In genomic region chr1:42198251-42198650, GRCh38 we compare ENCODE assay signal across 41 cellular contexts. TPM values are rescaled to one million over a fixed set of nuclear protein-coding genes. Genes with fewer than 3 reads are reported as not detected.
"Had no signal": no experiment of that assay in that cellular context is flagged by ENCODE, and none has a peak within 500 bp of the region (broad histone marks: within the 10 kb centered on the region; RNA-seq: fewer than 3 reads in every experiment).

No MANE protein-coding gene starts in this region.

- DNase-seq: activated CD4-positive, alpha-beta memory T cell treated with anti-CD3 and anti-CD28 coated beads for 36 hours; activated CD4-positive, alpha-beta T cell treated with anti-CD3 and anti-CD28 coated beads for 36 hours; activated CD4-positive, alpha-beta T cell treated with anti-CD3 and anti-CD28 coated beads, Interleukin-2, amount 10 ng/mL, durations not matched to agents 24 days and 14 days; activated CD4-positive, CD25-positive, alpha-beta regulatory T cell; activated CD4-positive, CD25-positive, alpha-beta regulatory T cell treated with anti-CD3 and anti-CD28 coated beads, Interleukin-2, amount 50 U/mL, for 72 hours; activated CD8-positive, alpha-beta memory T cell treated with anti-CD3 and anti-CD28 coated beads, Interleukin-2, amount 10 ng/mL, durations not matched to agents 7 days and 5 days; activated CD8-positive, alpha-beta memory T cell treated with anti-CD3 and anti-CD28 coated beads, Interleukin-2, amount 50 U/mL, for 4 hours; activated CD8-positive, alpha-beta T cell treated with anti-CD3 and anti-CD28 coated beads, Interleukin-2, amount 10 ng/mL, durations not matched to agents 7 days and 5 days; activated effector memory CD4-positive, alpha-beta T cell treated with Interleukin-2 at 50 U/mL for 16 hours; activated gamma-delta T cell treated with Interleukin-2 at 50 U/mL for 16 hours; activated naive CD4-positive, alpha-beta T cell treated with anti-CD3 and anti-CD28 coated beads, Interleukin-2, amount 50 U/mL, for 16 hours; activated naive CD4-positive, alpha-beta T cell treated with Interleukin-2 at 50 U/mL for 16 hours; activated T-cell treated with anti-CD3 and anti-CD28 coated beads, Interleukin-2, amount 50 U/mL, for 1 hour; amniotic stem cell; anterior cingulate cortex; brain microvascular endothelial cell; dorsolateral prefrontal cortex; effector memory CD4-positive, alpha-beta T cell; endodermal cell; erythroblast; foreskin melanocyte; SW 1271; T-cell; T-helper 9 cell had no signal

- H3K9me3 Mint-ChIP-seq: endodermal cell had no signal

- H3K27me3 Mint-ChIP-seq: activated CD4-positive, alpha-beta memory T cell treated with anti-CD3 and anti-CD28 coated beads for 36 hours; activated CD4-positive, alpha-beta T cell treated with anti-CD3 and anti-CD28 coated beads for 36 hours; activated CD4-positive, alpha-beta T cell treated with anti-CD3 and anti-CD28 coated beads, Interleukin-2, amount 10 ng/mL, durations not matched to agents 24 days and 14 days; activated CD8-positive, alpha-beta memory T cell treated with anti-CD3 and anti-CD28 coated beads, Interleukin-2, amount 10 ng/mL, durations not matched to agents 7 days and 5 days; activated naive CD8-positive, alpha-beta T cell; activated T-helper 17 cell treated with anti-CD3 and anti-CD28 coated beads, Interleukin-2, amount 50 U/mL, for 72 hours; central memory CD8-positive, alpha-beta T cell; dendritic cell treated with granulocyte-macrophage colony-stimulating factor and Interleukin-4, amounts not matched to agents 40 ng/mL and 50 ng/mL, for 4 days; T-cell had no signal

- H3K36me3 ChIP-seq: brain microvascular endothelial cell had no signal

- H3K4me3 Mint-ChIP-seq: activated CD4-positive, alpha-beta memory T cell treated with anti-CD3 and anti-CD28 coated beads for 36 hours; activated CD4-positive, alpha-beta T cell treated with anti-CD3 and anti-CD28 coated beads for 36 hours; activated CD4-positive, alpha-beta T cell treated with anti-CD3 and anti-CD28 coated beads, Interleukin-2, amount 10 ng/mL, durations not matched to agents 24 days and 14 days; activated CD8-positive, alpha-beta memory T cell treated with anti-CD3 and anti-CD28 coated beads, Interleukin-2, amount 10 ng/mL, durations not matched to agents 7 days and 5 days; activated CD8-positive, alpha-beta T cell treated with anti-CD3 and anti-CD28 coated beads, Interleukin-2, amount 10 ng/mL, durations not matched to agents 7 days and 5 days; activated naive CD8-positive, alpha-beta T cell; activated T-helper 17 cell treated with anti-CD3 and anti-CD28 coated beads, Interleukin-2, amount 50 U/mL, for 72 hours; central memory CD8-positive, alpha-beta T cell; dendritic cell treated with granulocyte-macrophage colony-stimulating factor and Interleukin-4, amounts not matched to agents 40 ng/mL and 50 ng/mL, for 4 days; endodermal cell; T-cell; T-helper 1 cell treated with Interleukin-12 subunit alpha and Interleukin-12 subunit beta and Interleukin-4 antibody, amounts not matched to agents 30 μg/mL and 1 μg/mL, for 36 hours had no signal

- H3K4me1 ChIP-seq: esophagus muscularis mucosa, gastroesophageal sphincter had no signal

- H3K4me1 Mint-ChIP-seq: activated CD4-positive, alpha-beta T cell treated with anti-CD3 and anti-CD28 coated beads for 36 hours; activated CD4-positive, alpha-beta T cell treated with anti-CD3 and anti-CD28 coated beads, Interleukin-2, amount 10 ng/mL, durations not matched to agents 24 days and 14 days; activated CD8-positive, alpha-beta memory T cell treated with anti-CD3 and anti-CD28 coated beads, Interleukin-2, amount 10 ng/mL, durations not matched to agents 7 days and 5 days; activated T-helper 17 cell treated with anti-CD3 and anti-CD28 coated beads, Interleukin-2, amount 50 U/mL, for 72 hours; central memory CD8-positive, alpha-beta T cell; endodermal cell had no signal

- H3K27ac Mint-ChIP-seq: activated CD4-positive, alpha-beta memory T cell treated with anti-CD3 and anti-CD28 coated beads for 36 hours; activated CD4-positive, alpha-beta T cell treated with anti-CD3 and anti-CD28 coated beads for 36 hours; activated CD4-positive, alpha-beta T cell treated with anti-CD3 and anti-CD28 coated beads, Interleukin-2, amount 10 ng/mL, durations not matched to agents 24 days and 14 days; activated CD8-positive, alpha-beta memory T cell treated with anti-CD3 and anti-CD28 coated beads, Interleukin-2, amount 10 ng/mL, durations not matched to agents 7 days and 5 days; activated CD8-positive, alpha-beta T cell treated with anti-CD3 and anti-CD28 coated beads, Interleukin-2, amount 10 ng/mL, durations not matched to agents 7 days and 5 days; activated naive CD8-positive, alpha-beta T cell; activated T-helper 17 cell treated with anti-CD3 and anti-CD28 coated beads, Interleukin-2, amount 50 U/mL, for 72 hours; dendritic cell treated with granulocyte-macrophage colony-stimulating factor and Interleukin-4, amounts not matched to agents 40 ng/mL and 50 ng/mL, for 4 days; endodermal cell; T-helper 1 cell treated with Interleukin-12 subunit alpha and Interleukin-12 subunit beta and Interleukin-4 antibody, amounts not matched to agents 30 μg/mL and 1 μg/mL, for 36 hours had no signal

- H3K27me3 ChIP-seq: brain microvascular endothelial cell, dorsolateral prefrontal cortex, esophagus muscularis mucosa, gastroesophageal sphincter had no signal

- H3K4me3 ChIP-seq: coronary artery, dorsolateral prefrontal cortex, esophagus muscularis mucosa, gastroesophageal sphincter had no signal

- ATAC-seq: activated CD4-positive, alpha-beta T cell treated with anti-CD3 and anti-CD28 coated beads for 36 hours; activated CD8-positive, alpha-beta memory T cell treated with anti-CD3 and anti-CD28 coated beads, Interleukin-2, amount 10 ng/mL, durations not matched to agents 7 days and 5 days; activated CD8-positive, alpha-beta T cell treated with anti-CD3 and anti-CD28 coated beads, Interleukin-2, amount 10 ng/mL, durations not matched to agents 7 days and 5 days; activated T-helper 17 cell treated with anti-CD3 and anti-CD28 coated beads, Interleukin-2, amount 50 U/mL, for 72 hours; gastroesophageal sphincter; T-cell had no signal

- H3K27ac ChIP-seq: brain microvascular endothelial cell, coronary artery, dorsolateral prefrontal cortex, esophagus muscularis mucosa, gastroesophageal sphincter had no signal

- H3K9me3 ChIP-seq: esophagus muscularis mucosa, gastroesophageal sphincter had no signal

RNA-seq across cellular contexts. Expression of gene GUCA2A, which starts 33.7 kb away (rescaled TPM):
- total RNA-seq: activated CD4-positive, alpha-beta memory T cell treated with anti-CD3 and anti-CD28 coated beads for 36 hours; activated CD4-positive, alpha-beta T cell treated with anti-CD3 and anti-CD28 coated beads for 36 hours; activated CD4-positive, alpha-beta T cell treated with anti-CD3 and anti-CD28 coated beads, Interleukin-2, amount 10 ng/mL, durations not matched to agents 24 days and 14 days; activated CD8-positive, alpha-beta memory T cell treated with anti-CD3 and anti-CD28 coated beads for 36 hours; activated CD8-positive, alpha-beta memory T cell treated with anti-CD3 and anti-CD28 coated beads, Interleukin-2, amount 10 ng/mL, durations not matched to agents 7 days and 5 days; activated CD8-positive, alpha-beta T cell treated with anti-CD3 and anti-CD28 coated beads, Interleukin-2, amount 10 ng/mL, durations not matched to agents 7 days and 5 days; activated T-helper 17 cell treated with anti-CD3 and anti-CD28 coated beads, Interleukin-2, amount 50 U/mL, for 72 hours; astrocyte; bronchial epithelial cell; cardiac septum; cerebellum; dorsolateral prefrontal cortex; esophagus muscularis mucosa; fibroblast of lung; fibroblast of villous mesenchyme; gastroesophageal sphincter; glomerular endothelial cell; T-cell; T-helper 2 cell treated with Interferon-gamma antibody and Interleukin-4, amounts not matched to agents 100 ng/mL and 5 ng/mL, for 36 hours had no signal

RNA-seq across cellular contexts. Expression of gene GUCA2B, which starts 45.0 kb away (rescaled TPM):
- total RNA-seq: activated CD4-positive, alpha-beta memory T cell treated with anti-CD3 and anti-CD28 coated beads for 36 hours; activated CD4-positive, alpha-beta T cell treated with anti-CD3 and anti-CD28 coated beads for 36 hours; activated CD4-positive, alpha-beta T cell treated with anti-CD3 and anti-CD28 coated beads, Interleukin-2, amount 10 ng/mL, durations not matched to agents 24 days and 14 days; activated CD8-positive, alpha-beta memory T cell treated with anti-CD3 and anti-CD28 coated beads for 36 hours; activated CD8-positive, alpha-beta memory T cell treated with anti-CD3 and anti-CD28 coated beads, Interleukin-2, amount 10 ng/mL, durations not matched to agents 7 days and 5 days; activated CD8-positive, alpha-beta T cell treated with anti-CD3 and anti-CD28 coated beads, Interleukin-2, amount 10 ng/mL, durations not matched to agents 7 days and 5 days; activated T-helper 17 cell treated with anti-CD3 and anti-CD28 coated beads, Interleukin-2, amount 50 U/mL, for 72 hours; astrocyte; bronchial epithelial cell; cardiac septum; cerebellum; dorsolateral prefrontal cortex; endodermal cell; esophagus muscularis mucosa; fibroblast of lung; fibroblast of villous mesenchyme; gastroesophageal sphincter; glomerular endothelial cell; T-cell; T-helper 2 cell treated with Interferon-gamma antibody and Interleukin-4, amounts not matched to agents 100 ng/mL and 5 ng/mL, for 36 hours had no signal
